ENCODE assay signal across 15 cellular contexts in genomic region chr1:222893255-222893654, GRCh38.
"Had no signal": no experiment of that assay in that cellular context is flagged by ENCODE, and none has a peak within 500 bp of the region (broad histone marks: within the 10 kb centered on the region; RNA-seq: fewer than 3 reads in every experiment).

No MANE protein-coding gene starts in this region.

- H3K4me3 Mint-ChIP-seq: activated CD4-positive, alpha-beta memory T cell treated with anti-CD3 and anti-CD28 coated beads for 36 hours; activated naive CD8-positive, alpha-beta T cell; activated T-cell treated with anti-CD3 and anti-CD28 coated beads, Interleukin-2, amount 50 U/mL, for 72 hours; brain; mesothelial cell of epicardium; nephron progenitor cell; stimulated activated memory B cell treated with anti-CD40 and anti-IgM and Interleukin-4, amounts not matched to agents 10 μg/mL and 1 μg/mL and 100 μg/mL, for 72 hours had no signal

- H3K9me3 Mint-ChIP-seq: activated CD4-positive, alpha-beta memory T cell treated with anti-CD3 and anti-CD28 coated beads for 36 hours; activated T-cell treated with anti-CD3 and anti-CD28 coated beads, Interleukin-2, amount 50 U/mL, for 72 hours; mesothelial cell of epicardium; nephron progenitor cell; stimulated activated memory B cell treated with anti-CD40 and anti-IgM and Interleukin-4, amounts not matched to agents 10 μg/mL and 1 μg/mL and 100 μg/mL, for 72 hours had no signal

- H3K27me3 Mint-ChIP-seq: activated CD4-positive, alpha-beta memory T cell treated with anti-CD3 and anti-CD28 coated beads for 36 hours; activated naive CD8-positive, alpha-beta T cell; brain; stimulated activated memory B cell treated with anti-CD40 and anti-IgM and Interleukin-4, amounts not matched to agents 10 μg/mL and 1 μg/mL and 100 μg/mL, for 72 hours had no signal

- H3K27me3 ChIP-seq: tibial artery had no signal

- H3K27ac Mint-ChIP-seq: activated CD4-positive, alpha-beta memory T cell treated with anti-CD3 and anti-CD28 coated beads for 36 hours; activated naive CD8-positive, alpha-beta T cell; activated T-cell treated with anti-CD3 and anti-CD28 coated beads, Interleukin-2, amount 50 U/mL, for 72 hours; brain; nephron progenitor cell; stimulated activated memory B cell treated with anti-CD40 and anti-IgM and Interleukin-4, amounts not matched to agents 10 μg/mL and 1 μg/mL and 100 μg/mL, for 72 hours had no signal

- H3K36me3 Mint-ChIP-seq: activated CD4-positive, alpha-beta memory T cell treated with anti-CD3 and anti-CD28 coated beads for 36 hours; activated naive CD8-positive, alpha-beta T cell; stimulated activated memory B cell treated with anti-CD40 and anti-IgM and Interleukin-4, amounts not matched to agents 10 μg/mL and 1 μg/mL and 100 μg/mL, for 72 hours had no signal

- FAIRE-seq: urothelium cell line had no signal

- DNase-seq: activated CD4-positive, alpha-beta memory T cell treated with anti-CD3 and anti-CD28 coated beads for 36 hours; activated CD4-positive, alpha-beta T cell treated with anti-CD3 and anti-CD28 coated beads for 1 hour; activated gamma-delta T cell; activated T-cell treated with anti-CD3 and anti-CD28 coated beads, Interleukin-2, amount 50 U/mL, for 72 hours; hypothalamus; nephron progenitor cell; stimulated activated CD4-positive, alpha-beta T cell treated with anti-CD3 and anti-CD28 coated beads, Interleukin-2, amount 100 ng/mL, for 48 hours; T-helper 1 cell had no signal

- ATAC-seq: activated T-cell treated with anti-CD3 and anti-CD28 coated beads, Interleukin-2, amount 50 U/mL, for 72 hours; stimulated activated memory B cell treated with anti-CD40 and anti-IgM and Interleukin-4, amounts not matched to agents 10 μg/mL and 1 μg/mL and 100 μg/mL, for 72 hours had no signal

- H3K9me3 ChIP-seq: tibial artery had no signal

- H3K4me3 ChIP-seq: SK-N-MC, tibial artery had no signal

- H3K27ac ChIP-seq: SK-N-MC, tibial artery had no signal

- H3K36me3 ChIP-seq: tibial artery had no signal
